27 cellular contexts compared by ENCODE assay signal in the genomic region with DNA sequence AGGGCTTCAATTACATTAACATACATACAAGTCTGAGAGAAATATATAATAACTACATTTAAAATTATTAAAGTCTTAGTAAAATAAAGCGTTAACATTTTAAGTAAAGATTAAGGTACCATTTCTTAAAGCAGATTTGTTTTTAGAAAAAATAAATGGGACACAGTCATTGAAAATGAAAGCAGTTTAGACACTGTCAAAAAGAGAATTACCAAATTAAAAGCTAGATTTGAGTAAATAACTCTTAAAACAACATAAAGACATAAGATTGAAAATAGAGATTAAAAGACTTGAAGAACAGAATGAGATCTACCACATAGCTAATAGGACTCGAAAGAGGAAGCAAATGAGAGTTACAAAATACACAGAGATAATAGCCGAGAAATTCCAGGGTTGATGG.
"Had no signal": no experiment of that assay in that cellular context is flagged by ENCODE, and none has a peak within 500 bp of the region (broad histone marks: within the 10 kb centered on the region; RNA-seq: fewer than 3 reads in every experiment).

No MANE protein-coding gene starts in this region.

- H3K36me3 ChIP-seq: gastroesophageal sphincter, heart left ventricle, left lung, neutrophil, prostate gland, right atrium auricular region, suprapubic skin, transverse colon, upper lobe of right lung, uterus had no signal

- H3K27ac ChIP-seq: esophagus muscularis mucosa, foreskin keratinocyte, gastroesophageal sphincter, heart left ventricle, hepatocyte, left lung, neutrophil, parathyroid adenoma, prostate gland, right atrium auricular region, suprapubic skin, transverse colon, upper lobe of right lung, uterus had no signal

- H2AFZ ChIP-seq: hepatocyte, parathyroid adenoma had no signal

- H3K4me1 ChIP-seq: esophagus muscularis mucosa, foreskin keratinocyte, gastroesophageal sphincter, heart left ventricle, left lung, parathyroid adenoma, prostate gland, right atrium auricular region, suprapubic skin, transverse colon, upper lobe of right lung, uterus had no signal

- H3K4me3 ChIP-seq: esophagus muscularis mucosa, gastroesophageal sphincter, heart left ventricle, hepatocyte, left lung, mucosa of descending colon, prostate gland, right atrium auricular region, smooth muscle cell, suprapubic skin, transverse colon, upper lobe of right lung, uterus had no signal

- H3K27me3 ChIP-seq: esophagus muscularis mucosa, foreskin keratinocyte, gastroesophageal sphincter, heart left ventricle, hepatocyte, left lung, neutrophil, right atrium auricular region, suprapubic skin, transverse colon, upper lobe of right lung, uterus had no signal

- DNase-seq: dermis blood vessel endothelial cell; effector memory CD4-positive, alpha-beta T cell; foreskin keratinocyte; heart left ventricle; left cardiac atrium; left lung; mesenchymal stem cell; mucosa of descending colon; naive B cell; stimulated activated CD4-positive, alpha-beta T cell treated with anti-CD3 and anti-CD28 coated beads, Interleukin-12 subunit alpha, Interleukin-12 subunit beta, amount 100 ng/mL, for 4 hours; stimulated activated CD4-positive, alpha-beta T cell treated with anti-CD3 and anti-CD28 coated beads, Interleukin-1b, Interleukin-23, amount 100 ng/mL, for 48 hours; stimulated activated CD4-positive, alpha-beta T cell treated with anti-CD3 and anti-CD28 coated beads, Interleukin-4, amount 100 ng/mL, for 1 hour; stimulated activated CD8-positive, alpha-beta memory T cell treated with anti-CD3 and anti-CD28 coated beads, Interleukin-4, amount 100 ng/mL, for 48 hours; stimulated activated naive CD4-positive, alpha-beta T cell; stimulated activated naive CD8-positive, alpha-beta T cell treated with anti-CD3 and anti-CD28 coated beads, Interleukin-15, amount 100 ng/mL, for 72 hours; transverse colon; upper lobe of right lung; uterus had no signal

- H3K9ac ChIP-seq: parathyroid adenoma had no signal

- H3K79me2 ChIP-seq: hepatocyte, parathyroid adenoma had no signal

- H3K9me3 ChIP-seq: neutrophil, prostate gland, suprapubic skin, uterus had no signal

- H3K4me2 ChIP-seq: hepatocyte, smooth muscle cell had no signal
